11 cellular contexts compared by ENCODE assay signal in genomic region chr19:32202244-32202643, GRCh38.
"Had no signal": no experiment of that assay in that cellular context is flagged by ENCODE, and none has a peak within 500 bp of the region (broad histone marks: within the 10 kb centered on the region; RNA-seq: fewer than 3 reads in every experiment).

No MANE protein-coding gene starts in this region.

- H3K4me3 ChIP-seq: hepatocyte, right atrium auricular region, vagina had no signal

- DNase-seq: effector memory CD8-positive, alpha-beta T cell; foreskin keratinocyte; small intestine; stimulated activated CD4-positive, alpha-beta T cell treated with anti-CD3 and anti-CD28 coated beads, Interleukin-2, amount 100 ng/mL, for 48 hours; stimulated activated naive CD4-positive, alpha-beta T cell treated with Interleukin-2 at 50 U/mL for 16 hours; trophoblast cell had no signal

- H3K4me1 ChIP-seq: foreskin keratinocyte, right atrium auricular region, vagina had no signal

- H3K27me3 ChIP-seq: foreskin keratinocyte, hepatocyte, right atrium auricular region, vagina had no signal

- H3K27ac ChIP-seq: epithelial cell of prostate, foreskin keratinocyte, hepatocyte, neutrophil, right atrium auricular region, vagina had no signal

- H3K9me3 ChIP-seq: neutrophil, right atrium auricular region, vagina had no signal

- ATAC-seq: foreskin keratinocyte had no signal
